ENCODE assay signal across 21 cellular contexts in the genomic region with DNA sequence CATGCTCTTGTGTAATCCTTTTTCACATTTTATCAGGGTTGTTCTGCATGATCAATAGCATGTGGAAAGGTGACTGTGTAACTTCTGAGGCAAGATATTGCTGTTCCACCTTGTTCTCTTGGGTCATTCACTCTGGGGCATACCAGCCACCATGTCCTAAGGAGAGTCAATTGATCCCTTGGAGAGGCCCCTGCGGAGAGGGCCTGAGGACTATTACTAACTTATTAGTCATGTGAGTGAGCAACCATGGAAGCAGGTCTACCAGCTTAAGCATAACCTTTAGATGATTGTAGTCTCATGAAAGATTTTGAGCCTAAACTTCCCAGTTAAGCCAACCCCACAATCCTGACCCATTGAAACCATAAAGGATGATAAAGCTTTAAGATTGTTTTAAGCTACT. TPM values are rescaled to one million over a fixed set of nuclear protein-coding genes. Genes with fewer than 3 reads are reported as not detected.
DNase-seq lines count a peak whose midpoint lies in the region; ATAC-seq, FAIRE-seq and TF ChIP-seq lines count a peak whose summit lies in the region.
"Had no signal": no experiment of that assay in that cellular context is flagged by ENCODE, and none has a peak within 500 bp of the region (broad histone marks: within the 10 kb centered on the region; RNA-seq: fewer than 3 reads in every experiment).

No MANE protein-coding gene starts in this region.

- no peak overlapping the region for H3K4me3 Mint-ChIP-seq in naive thymus-derived CD8-positive, alpha-beta T cell
- H3K4me3 Mint-ChIP-seq: CD14-positive monocyte; CD4-positive, alpha-beta memory T cell; IgD-negative memory B cell had no signal

- no peak for FAIRE-seq in RCC 7860 (lab: Jason Lieb, UNC)
- no peak for FAIRE-seq in H54 (lab: Jason Lieb, UNC)
- FAIRE-seq: GM12892, GM18507, HepG2 had no signal

- no peak for TF ChIP-seq POLR2A in H54 (IDR thresholded peaks at IDR 0.05; ENCODE audit: low read depth, low read length)

- peaks cover 15 to 47% (median 22%) of the 10 kb centered on the region in 5 donors for H3K27me3 Mint-ChIP-seq in naive thymus-derived CD8-positive, alpha-beta T cell

- peaks cover 0 to 2% (median 0%) of the 10 kb centered on the region in 3 donors for H3K36me3 Mint-ChIP-seq in naive thymus-derived CD8-positive, alpha-beta T cell
- H3K36me3 Mint-ChIP-seq: CD14-positive monocyte; CD4-positive, alpha-beta memory T cell; IgD-negative memory B cell had no signal

- ATAC-seq in naive thymus-derived CD8-positive, alpha-beta T cell: no peak
- ATAC-seq: HepG2 had no signal

- POLR2A ChIA-PET in naive thymus-derived CD8-positive, alpha-beta T cell (lab: Charles Lee): no interaction called here

- no peak overlapping the region for H3K4me3 ChIP-seq in epithelial cell of esophagus (ENCODE audit: low read length)
- H3K4me3 ChIP-seq: BLaER1, GM23248 had no signal

- DNase-seq in ELR (ENCODE audit: low read depth) (peak; percentile 17), RCC 7860 (ENCODE audit: low spot score) (peak; percentile 27), epithelial cell of esophagus (ENCODE audit: low read depth) (peak; percentile 43), renal cortical epithelial cell (ENCODE audit: low read depth) (peak; percentile 33), H54 (ENCODE audit: insufficient read length, low spot score) (no peak), pons (ENCODE audit: low spot score) (no peak)
- no peak for DNase-seq in naive thymus-derived CD8-positive, alpha-beta T cell
- DNase-seq: 8988T; CD4-positive, alpha-beta memory T cell; DMS 273 treated with DMSO at 0.1 percent for 48 hours; GDM1; GM23248; HCEC 1CT had no signal

- no peaks in the 10 kb centered on the region for H3K4me1 Mint-ChIP-seq in naive thymus-derived CD8-positive, alpha-beta T cell
- H3K4me1 Mint-ChIP-seq: CD14-positive monocyte; CD4-positive, alpha-beta memory T cell; IgD-negative memory B cell had no signal

- H3K9me3 Mint-ChIP-seq in naive thymus-derived CD8-positive, alpha-beta T cell: peaks cover 2 to 17% (median 3%) of the 10 kb centered on the region in 9 donors

- TF ChIP-seq CTCF in epithelial cell of esophagus (IDR thresholded peaks at IDR 0.05; ENCODE audit: insufficient read depth, low read depth, low read length, missing control alignments): no peak

- no peak overlapping the region for H3K27ac Mint-ChIP-seq in naive thymus-derived CD8-positive, alpha-beta T cell
- H3K27ac Mint-ChIP-seq: CD14-positive monocyte; CD4-positive, alpha-beta memory T cell; IgD-negative memory B cell had no signal

RNA-seq across cellular contexts. Expression of a gene that starts 22.0 kb away (rescaled TPM):
- under 0.01 TPM in 1 of 2 replicates, not detected in the other for total RNA-seq in renal cortical epithelial cell
- total RNA-seq in naive thymus-derived CD8-positive, alpha-beta T cell: not detected
- not detected for polyA plus RNA-seq in naive thymus-derived CD8-positive, alpha-beta T cell
- total RNA-seq: CD4-positive, alpha-beta memory T cell; GM23248; H4; HepG2 had no signal
- polyA plus RNA-seq: AG04450; CD14-positive monocyte; CD4-positive, alpha-beta memory T cell; GM23248; HepG2; IgD-negative memory B cell had no signal

Comparison
In these comparisons a context has a peak if more than half of its experiments do, and no peak if none do; other contexts are left out.
1. DNase-seq: peak in ELR (single experiment), RCC 7860 (single experiment), epithelial cell of esophagus (single experiment) and renal cortical epithelial cell (single experiment); none in naive thymus-derived CD8-positive, alpha-beta T cell (0 of 10), H54 (single experiment) and pons (single experiment).